In the genomic region with DNA sequence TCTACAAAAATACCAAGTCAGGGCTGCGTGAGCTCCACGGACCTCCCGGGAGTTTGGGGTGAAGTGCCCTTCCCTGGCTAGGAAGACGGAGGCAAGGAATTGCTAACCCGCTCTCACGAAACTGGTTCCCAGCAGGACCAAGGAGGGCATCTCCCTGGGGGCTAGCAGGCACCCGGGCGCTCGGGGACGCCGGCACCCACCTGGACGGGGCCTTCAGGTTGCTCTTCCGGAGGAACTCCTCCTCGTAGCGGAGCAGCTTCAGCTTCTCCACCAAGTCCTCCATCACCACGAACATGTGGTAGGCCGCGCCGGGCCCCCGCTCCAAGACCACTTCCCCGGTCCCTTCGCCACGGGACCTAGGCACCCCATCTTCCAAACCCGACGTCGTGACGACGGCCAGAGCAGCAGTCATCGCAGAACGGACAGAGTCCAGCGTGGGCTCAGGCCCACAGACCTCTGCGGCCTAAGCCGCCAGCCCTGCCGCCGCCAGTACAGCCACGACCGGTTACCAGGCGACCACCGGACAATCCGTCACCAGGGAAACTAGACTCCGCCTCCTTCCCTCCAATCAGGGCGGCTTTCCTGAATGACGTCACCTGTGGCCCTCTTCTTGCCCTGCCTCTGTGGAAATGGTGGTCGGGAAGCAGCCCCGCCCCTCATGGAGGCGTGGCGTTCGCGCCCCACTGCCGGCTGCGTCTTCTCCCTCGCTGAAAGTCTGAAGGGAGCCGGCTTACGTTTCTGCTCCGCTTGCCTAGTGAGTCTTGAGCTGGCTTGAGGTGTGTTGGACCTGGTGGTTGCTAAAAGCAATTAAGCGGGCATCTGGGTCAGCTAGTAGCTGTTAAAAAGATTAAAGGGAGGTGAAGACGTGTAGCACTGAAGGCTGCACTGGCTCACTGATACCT, we compare ENCODE assay signal across 8 cellular contexts. TPM values are rescaled to one million over a fixed set of nuclear protein-coding genes. Genes with fewer than 3 reads are reported as not detected.
DNase-seq lines count a peak whose midpoint lies in the region; ATAC-seq and TF ChIP-seq lines count a peak whose summit lies in the region.

A gene with protein sequence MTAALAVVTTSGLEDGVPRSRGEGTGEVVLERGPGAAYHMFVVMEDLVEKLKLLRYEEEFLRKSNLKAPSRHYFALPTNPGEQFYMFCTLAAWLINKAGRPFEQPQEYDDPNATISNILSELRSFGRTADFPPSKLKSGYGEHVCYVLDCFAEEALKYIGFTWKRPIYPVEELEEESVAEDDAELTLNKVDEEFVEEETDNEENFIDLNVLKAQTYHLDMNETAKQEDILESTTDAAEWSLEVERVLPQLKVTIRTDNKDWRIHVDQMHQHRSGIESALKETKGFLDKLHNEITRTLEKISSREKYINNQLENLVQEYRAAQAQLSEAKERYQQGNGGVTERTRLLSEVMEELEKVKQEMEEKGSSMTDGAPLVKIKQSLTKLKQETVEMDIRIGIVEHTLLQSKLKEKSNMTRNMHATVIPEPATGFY (minus strand): TSS at position 514 of the 902 bp plus-strand sequence. CDS start 102 bp downstream, at position 412.

- no peaks in the 10 kb centered on the region for H3K9me2 ChIP-seq in DOHH2 (replicated peaks; ENCODE audit: control insufficient read depth, low read length)

- H3K27me3 ChIP-seq in DOHH2 (ENCODE audit: control insufficient read depth, low read length) (no peaks in the 10 kb centered on the region), RWPE2 (ENCODE audit: insufficient read depth, poor library complexity, severe bottlenecking) (no peaks in the 10 kb centered on the region)

- POLR2A ChIA-PET in naive thymus-derived CD8-positive, alpha-beta T cell (lab: Charles Lee): interaction anchor here (0.7 to 4.9 kb wide), 10 partner anchors 15 to 367 kb away, joined by 3 to 62 read pairs (median 3); a partner anchor contains a TSS

- peak within 1 kb of the TSS; percentile 87 for H3K27ac ChIP-seq in DOHH2 (ENCODE audit: low read depth, low read length)
- peak within 1 kb of the TSS; percentile 15 for H3K27ac ChIP-seq in RWPE2 (ENCODE audit: poor library complexity, severe bottlenecking)

- peaks cover 48% of the 10 kb centered on the region for H3K79me2 ChIP-seq in DOHH2 (ENCODE audit: control insufficient read depth, low read length)

- H3K36me3 ChIP-seq in DOHH2 (ENCODE audit: control insufficient read depth, low read length) (peaks cover 12% of the 10 kb centered on the region), RWPE2 (ENCODE audit: low read depth) (peaks cover 14% of the 10 kb centered on the region)

- peak within 1 kb of the TSS; percentile 98 for H3K4me2 ChIP-seq in DOHH2 (ENCODE audit: low read length)

- peak within 1 kb of the TSS; percentile 94 for H3K4me3 Mint-ChIP-seq in activated T-helper 2 cell treated with anti-CD3 and anti-CD28 coated beads, Interferon-gamma antibody, Interleukin-2, Interleukin-4, amounts not matched to agents 10 μg/mL and 5 μg/mL and 100 μg/mL, durations not matched to agents 14 hours and 24 hours and 36 hours (ENCODE audit: low read depth)
- H3K4me3 Mint-ChIP-seq in naive thymus-derived CD8-positive, alpha-beta T cell: peak within 1 kb of the TSS; percentile 95 to 100 (median 99)

- H3K4me1 ChIP-seq in DOHH2 (ENCODE audit: control insufficient read depth, low read length) (peaks cover 49% of the 10 kb centered on the region), RWPE2 (ENCODE audit: insufficient read depth, poor library complexity, severe bottlenecking) (peaks cover 32% of the 10 kb centered on the region)

- H3K4me1 Mint-ChIP-seq in activated T-helper 2 cell treated with anti-CD3 and anti-CD28 coated beads, Interferon-gamma antibody, Interleukin-2, Interleukin-4, amounts not matched to agents 10 μg/mL and 5 μg/mL and 100 μg/mL, durations not matched to agents 14 hours and 24 hours and 36 hours (ENCODE audit: low read depth): peaks cover 41% of the 10 kb centered on the region
- peaks cover 22 to 72% (median 54%) of the 10 kb centered on the region in 4 donors for H3K4me1 Mint-ChIP-seq in naive thymus-derived CD8-positive, alpha-beta T cell

- peaks cover 2% of the 10 kb centered on the region for H3K27me3 Mint-ChIP-seq in activated T-helper 2 cell treated with anti-CD3 and anti-CD28 coated beads, Interferon-gamma antibody, Interleukin-2, Interleukin-4, amounts not matched to agents 10 μg/mL and 5 μg/mL and 100 μg/mL, durations not matched to agents 14 hours and 24 hours and 36 hours (ENCODE audit: low read depth)
- H3K27me3 Mint-ChIP-seq in naive thymus-derived CD8-positive, alpha-beta T cell: no peaks in the 10 kb centered on the region

- H3K9me3 ChIP-seq in DOHH2 (ENCODE audit: control insufficient read depth, insufficient read depth, low read length) (no peaks in the 10 kb centered on the region), RWPE2 (ENCODE audit: severe bottlenecking) (no peaks in the 10 kb centered on the region)

- H4K20me1 ChIP-seq in DOHH2 (ENCODE audit: control insufficient read depth, insufficient read depth, low read depth, low read length): no peaks in the 10 kb centered on the region

- H3K9me3 Mint-ChIP-seq in activated T-helper 2 cell treated with anti-CD3 and anti-CD28 coated beads, Interferon-gamma antibody, Interleukin-2, Interleukin-4, amounts not matched to agents 10 μg/mL and 5 μg/mL and 100 μg/mL, durations not matched to agents 14 hours and 24 hours and 36 hours: no peaks in the 10 kb centered on the region
- H3K9me3 Mint-ChIP-seq in naive thymus-derived CD8-positive, alpha-beta T cell: no peaks in the 10 kb centered on the region

- peaks cover 4% of the 10 kb centered on the region; the same call in 1 of the 2 replicates for H3F3A ChIP-seq in DOHH2 (ENCODE audit: control insufficient read depth, insufficient read depth)

- peak within 1 kb of the TSS; percentile 89 for H3K27ac Mint-ChIP-seq in activated T-helper 2 cell treated with anti-CD3 and anti-CD28 coated beads, Interferon-gamma antibody, Interleukin-2, Interleukin-4, amounts not matched to agents 10 μg/mL and 5 μg/mL and 100 μg/mL, durations not matched to agents 14 hours and 24 hours and 36 hours
- peak within 1 kb of the TSS; percentile 99 to 100 (median 100) for H3K27ac Mint-ChIP-seq in naive thymus-derived CD8-positive, alpha-beta T cell

- TF ChIP-seq CTCF in DOHH2 (IDR thresholded peaks at IDR 0.05; ENCODE audit: low read depth, low read length, poor library complexity, severe bottlenecking): no peak
- no peak for TF ChIP-seq CTCF in LNCaP clone FGC (IDR thresholded peaks at IDR 0.05; ENCODE audit: control insufficient read depth, extremely low read depth, insufficient read depth)
- TF ChIP-seq CTCF in RWPE2 (IDR thresholded peaks at IDR 0.05; ENCODE audit: poor library complexity, severe bottlenecking): no peak
- no peak for TF ChIP-seq CTCF in fibroblast of mammary gland (conservative IDR thresholded peaks at IDR 0.05; ENCODE audit: control insufficient read depth, insufficient read depth, low read depth, low read length)

- H3K36me3 Mint-ChIP-seq in activated T-helper 2 cell treated with anti-CD3 and anti-CD28 coated beads, Interferon-gamma antibody, Interleukin-2, Interleukin-4, amounts not matched to agents 10 μg/mL and 5 μg/mL and 100 μg/mL, durations not matched to agents 14 hours and 24 hours and 36 hours (ENCODE audit: low read depth): no peaks in the 10 kb centered on the region
- peaks cover 0 to 4% (median 0%) of the 10 kb centered on the region in 3 donors for H3K36me3 Mint-ChIP-seq in naive thymus-derived CD8-positive, alpha-beta T cell

- H3K4me3 ChIP-seq in DOHH2 (ENCODE audit: low read length) (peak within 1 kb of the TSS; percentile 90), LNCaP clone FGC (ENCODE audit: low read depth, low read length) (peak within 1 kb of the TSS; percentile 74), RWPE2 (ENCODE audit: severe bottlenecking) (peak within 1 kb of the TSS; percentile 64), fibroblast of mammary gland (ENCODE audit: control insufficient read depth, low read depth, low read length) (peak within 1 kb of the TSS; percentile 85)

- intact Hi-C loops in activated T-helper 2 cell treated with anti-CD3 and anti-CD28 coated beads, Interferon-gamma antibody, Interleukin-2, Interleukin-4, amounts not matched to agents 10 μg/mL and 5 μg/mL and 100 μg/mL, durations not matched to agents 14 hours and 24 hours and 36 hours (cut with micrococcal nuclease): loop anchor here (1.0 to 5.0 kb wide), 8 partner anchors 71 to 367 kb away; a partner anchor contains a TSS

- peak; percentile 91 for ATAC-seq in RWPE2 (ENCODE audit: low read depth)
- peak; percentile 90 for ATAC-seq in naive thymus-derived CD8-positive, alpha-beta T cell

- peak; percentile 97 for DNase-seq in GOT3 (lab: John Stamatoyannopoulos, UW)
- peak; percentile 89 for DNase-seq in LNCaP clone FGC (ENCODE audit: low read depth)
- DNase-seq in RWPE2 (ENCODE audit: low spot score): peak; percentile 96
- DNase-seq in activated T-helper 2 cell treated with anti-CD3 and anti-CD28 coated beads, Interferon-gamma antibody, Interleukin-2, Interleukin-4, amounts not matched to agents 10 μg/mL and 5 μg/mL and 100 μg/mL, durations not matched to agents 14 hours and 24 hours and 36 hours (ENCODE audit: low spot score): peak; percentile 93
- peak; percentile 98 for DNase-seq in fibroblast of mammary gland (ENCODE audit: low read depth)
- peak; percentile 89 to 98 (median 96) for DNase-seq in naive thymus-derived CD8-positive, alpha-beta T cell
- DNase-seq in stimulated activated naive CD4-positive, alpha-beta T cell (lab: John Stamatoyannopoulos, UW): peak; percentile 91 to 96 (median 95)

RNA-seq across cellular contexts. Expression of the gene that starts here (rescaled TPM):
- 21.6 and 22.0 TPM in 2 replicates for total RNA-seq in activated T-helper 2 cell treated with anti-CD3 and anti-CD28 coated beads, Interferon-gamma antibody, Interleukin-2, Interleukin-4, amounts not matched to agents 10 μg/mL and 5 μg/mL and 100 μg/mL, durations not matched to agents 14 hours and 24 hours and 36 hours
- total RNA-seq in naive thymus-derived CD8-positive, alpha-beta T cell: 10 to 100 TPM; 21.5 to 25.2 TPM
- polyA plus RNA-seq in naive thymus-derived CD8-positive, alpha-beta T cell: 10 to 100 TPM; 19.0 to 35.6 (median 27.0) TPM

Comparison
In these comparisons a context has a peak if more than half of its experiments do, and no peak if none do; other contexts are left out.
1. Peak in every context shown above with its lines: DNase-seq, ATAC-seq, H3K4me3 ChIP-seq and H3K27ac ChIP-seq.